Comparison of ENCODE assay signal across 1 cellular context in the genomic region with DNA sequence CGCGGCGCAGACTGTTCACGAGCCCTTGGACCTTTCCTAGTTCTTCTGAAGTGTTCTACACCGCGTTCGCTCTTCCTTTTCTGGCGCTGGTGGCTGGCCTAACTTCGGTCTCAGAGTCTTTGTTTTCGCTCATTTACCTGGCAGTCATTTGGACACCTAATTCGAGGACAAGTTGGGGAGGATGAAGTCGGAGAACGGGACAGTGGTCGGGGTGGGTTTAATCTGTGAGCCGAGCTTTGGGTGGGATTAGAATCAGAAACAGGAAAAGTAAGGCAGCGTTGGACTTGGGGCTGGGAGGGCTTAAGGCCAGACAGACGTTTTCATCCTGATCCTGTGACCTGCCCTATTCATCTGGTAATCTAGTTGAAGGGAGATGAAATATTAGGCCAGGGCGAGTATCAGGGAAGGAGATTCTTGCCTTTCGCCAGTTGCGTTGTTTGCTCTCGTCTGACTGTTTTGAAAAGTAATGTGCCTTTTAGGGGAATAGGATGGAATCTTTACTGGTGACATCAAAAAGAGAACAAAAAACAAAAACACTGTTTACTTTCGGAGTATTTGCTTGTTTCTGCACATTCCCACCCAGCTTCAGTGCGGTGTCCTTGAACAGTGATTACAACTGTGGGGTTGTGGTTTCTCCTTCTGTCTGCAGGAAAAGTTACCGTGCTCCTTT.
A peak's percentile ranks its signal among the peaks of the same experiment; 100 is the strongest.
TF ChIP-seq lines count a peak whose summit lies in the region.

No MANE protein-coding gene starts in this region.

TF ChIP-seq in K562, 482 proteins besides CTCF, POLR2A, EP300 and RAD21 (continued from another document and continues in another):
- TF ChIP-seq CHD7 (IDR thresholded peaks at IDR 0.05; ENCODE audit: low read depth, low read length) (no peak), DPF2 (IDR thresholded peaks at IDR 0.05) (no peak), HMGN3 (IDR thresholded peaks at IDR 0.05; ENCODE audit: borderline replicate concordance, extremely low read depth, insufficient read length, low read depth, low read length) (no peak), HIVEP1 (CRISPR knock-in tag; IDR thresholded peaks at IDR 0.05) (no peak), KLF16 (IDR thresholded peaks at IDR 0.05) (no peak), BCL6 (CRISPR knock-in tag; IDR thresholded peaks at IDR 0.05) (no peak), ARID3B (CRISPR knock-in tag; IDR thresholded peaks at IDR 0.05; ENCODE audit: borderline replicate concordance) (no peak), ZNF354B (CRISPR knock-in tag; IDR thresholded peaks at IDR 0.05) (no peak), ZNF408 (CRISPR knock-in tag; IDR thresholded peaks at IDR 0.05; ENCODE audit: low read depth) (no peak), TOE1 (IDR thresholded peaks at IDR 0.05; ENCODE audit: borderline replicate concordance) (peak; percentile 38; the same call in 1 of the 2 replicates), TOE1 (CRISPR knock-in tag; IDR thresholded peaks at IDR 0.05; ENCODE audit: borderline replicate concordance, low read depth) (no peak), ZBTB2 (IDR thresholded peaks at IDR 0.05) (no peak), E2F8 (IDR thresholded peaks at IDR 0.05; ENCODE audit: low read depth, partially characterized antibody) (peak; percentile 30)
- TF ChIP-seq, protein P1, sequence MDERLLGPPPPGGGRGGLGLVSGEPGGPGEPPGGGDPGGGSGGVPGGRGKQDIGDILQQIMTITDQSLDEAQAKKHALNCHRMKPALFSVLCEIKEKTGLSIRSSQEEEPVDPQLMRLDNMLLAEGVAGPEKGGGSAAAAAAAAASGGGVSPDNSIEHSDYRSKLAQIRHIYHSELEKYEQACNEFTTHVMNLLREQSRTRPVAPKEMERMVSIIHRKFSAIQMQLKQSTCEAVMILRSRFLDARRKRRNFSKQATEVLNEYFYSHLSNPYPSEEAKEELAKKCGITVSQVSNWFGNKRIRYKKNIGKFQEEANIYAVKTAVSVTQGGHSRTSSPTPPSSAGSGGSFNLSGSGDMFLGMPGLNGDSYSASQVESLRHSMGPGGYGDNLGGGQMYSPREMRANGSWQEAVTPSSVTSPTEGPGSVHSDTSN (CRISPR knock-in tag; IDR thresholded peaks at IDR 0.05; ENCODE audit: low read depth): no peak
- TF ChIP-seq, protein P1 (tag; conservative IDR thresholded peaks at IDR 0.05; ENCODE audit: low read depth): peak; percentile 38; the same call in 1 of the 2 replicates
- TF ChIP-seq, protein P2, sequence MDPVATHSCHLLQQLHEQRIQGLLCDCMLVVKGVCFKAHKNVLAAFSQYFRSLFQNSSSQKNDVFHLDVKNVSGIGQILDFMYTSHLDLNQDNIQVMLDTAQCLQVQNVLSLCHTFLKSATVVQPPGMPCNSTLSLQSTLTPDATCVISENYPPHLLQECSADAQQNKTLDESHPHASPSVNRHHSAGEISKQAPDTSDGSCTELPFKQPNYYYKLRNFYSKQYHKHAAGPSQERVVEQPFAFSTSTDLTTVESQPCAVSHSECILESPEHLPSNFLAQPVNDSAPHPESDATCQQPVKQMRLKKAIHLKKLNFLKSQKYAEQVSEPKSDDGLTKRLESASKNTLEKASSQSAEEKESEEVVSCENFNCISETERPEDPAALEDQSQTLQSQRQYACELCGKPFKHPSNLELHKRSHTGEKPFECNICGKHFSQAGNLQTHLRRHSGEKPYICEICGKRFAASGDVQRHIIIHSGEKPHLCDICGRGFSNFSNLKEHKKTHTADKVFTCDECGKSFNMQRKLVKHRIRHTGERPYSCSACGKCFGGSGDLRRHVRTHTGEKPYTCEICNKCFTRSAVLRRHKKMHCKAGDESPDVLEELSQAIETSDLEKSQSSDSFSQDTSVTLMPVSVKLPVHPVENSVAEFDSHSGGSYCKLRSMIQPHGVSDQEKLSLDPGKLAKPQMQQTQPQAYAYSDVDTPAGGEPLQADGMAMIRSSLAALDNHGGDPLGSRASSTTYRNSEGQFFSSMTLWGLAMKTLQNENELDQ (CRISPR knock-in tag; IDR thresholded peaks at IDR 0.05; ENCODE audit: borderline replicate concordance): no peak
- TF ChIP-seq, protein P3, sequence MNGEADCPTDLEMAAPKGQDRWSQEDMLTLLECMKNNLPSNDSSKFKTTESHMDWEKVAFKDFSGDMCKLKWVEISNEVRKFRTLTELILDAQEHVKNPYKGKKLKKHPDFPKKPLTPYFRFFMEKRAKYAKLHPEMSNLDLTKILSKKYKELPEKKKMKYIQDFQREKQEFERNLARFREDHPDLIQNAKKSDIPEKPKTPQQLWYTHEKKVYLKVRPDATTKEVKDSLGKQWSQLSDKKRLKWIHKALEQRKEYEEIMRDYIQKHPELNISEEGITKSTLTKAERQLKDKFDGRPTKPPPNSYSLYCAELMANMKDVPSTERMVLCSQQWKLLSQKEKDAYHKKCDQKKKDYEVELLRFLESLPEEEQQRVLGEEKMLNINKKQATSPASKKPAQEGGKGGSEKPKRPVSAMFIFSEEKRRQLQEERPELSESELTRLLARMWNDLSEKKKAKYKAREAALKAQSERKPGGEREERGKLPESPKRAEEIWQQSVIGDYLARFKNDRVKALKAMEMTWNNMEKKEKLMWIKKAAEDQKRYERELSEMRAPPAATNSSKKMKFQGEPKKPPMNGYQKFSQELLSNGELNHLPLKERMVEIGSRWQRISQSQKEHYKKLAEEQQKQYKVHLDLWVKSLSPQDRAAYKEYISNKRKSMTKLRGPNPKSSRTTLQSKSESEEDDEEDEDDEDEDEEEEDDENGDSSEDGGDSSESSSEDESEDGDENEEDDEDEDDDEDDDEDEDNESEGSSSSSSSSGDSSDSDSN (IDR thresholded peaks at IDR 0.05; ENCODE audit: borderline replicate concordance in 1 of 2, low read depth in 2 of 2, low read length in 2 of 2): 0 out of 4 replicates have a peak, but pooled peaks of 1 of the 2 experiments have one; percentile 22
